ENCODE assay signal across 8 cellular contexts in the genomic region with DNA sequence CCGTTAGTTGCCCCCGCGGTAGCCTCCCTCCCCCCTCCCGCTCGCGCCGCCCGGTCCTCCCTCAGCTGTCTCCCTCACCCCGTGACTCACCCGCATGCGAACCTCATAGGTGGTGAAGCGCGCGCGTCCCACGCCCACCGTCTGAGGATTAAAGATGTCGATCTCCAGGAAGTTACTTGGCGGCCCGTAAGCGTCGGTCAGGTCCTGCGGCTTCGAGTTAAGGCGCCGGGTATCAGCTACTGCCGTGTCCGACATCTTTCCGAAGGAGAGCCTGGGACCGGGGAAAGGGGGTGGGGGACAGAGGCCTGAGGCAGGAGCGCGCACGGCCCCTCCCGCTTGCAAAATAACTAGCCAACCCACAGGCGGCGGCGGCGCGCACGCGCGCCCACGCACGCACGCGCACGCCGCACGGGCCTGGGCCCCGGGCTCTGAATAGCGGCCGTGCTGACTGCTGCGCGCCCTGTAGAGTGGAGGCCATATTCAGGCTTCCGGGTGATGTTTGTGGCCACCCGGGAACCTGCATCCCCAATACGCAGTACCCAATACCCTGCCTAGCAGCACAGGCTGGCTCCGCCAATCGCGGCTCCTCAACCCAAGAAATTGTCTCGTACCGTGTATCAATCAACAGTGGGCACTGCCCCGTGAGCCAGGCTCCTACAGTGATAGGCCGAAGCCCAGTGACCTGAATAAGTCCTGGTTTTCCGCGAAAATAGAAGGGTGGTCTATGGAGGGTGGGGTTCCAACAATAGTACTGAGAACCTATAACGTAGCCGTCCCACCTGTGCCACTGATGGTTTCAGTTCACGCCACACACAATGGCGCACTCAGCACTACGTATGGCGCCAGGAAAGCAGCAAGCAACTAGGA.
DNase-seq lines count a peak whose midpoint lies in the region; ATAC-seq lines count a peak whose summit lies in the region.

A gene (minus strand): TSS at position 283 of the 867 bp plus-strand sequence. CDS start 28 bp downstream, at position 255.

- peak; percentile 92 for ATAC-seq in GM19328 (IDR thresholded peaks at IDR 0.05; ENCODE audit: unreplicated experiment)
- peak; percentile 96 for ATAC-seq in HG03469 (IDR thresholded peaks at IDR 0.05; ENCODE audit: unreplicated experiment)

- peaks cover 0 to 8% (median 0%) of the 10 kb centered on the region in 11 experiments; a peak in 4 of 22 replicates for H3K36me3 ChIP-seq in BLaER1 treated with 17β-estradiol and CSF1 and Interleukin-3, amounts not matched to agents 10 nM and 100 nM

- H3K27ac ChIP-seq in BLaER1 treated with 17β-estradiol and CSF1 and Interleukin-3, amounts not matched to agents 10 nM and 100 nM, result peak within 1 kb of the TSS; percentile 57 to 90 (median 82); a peak in 21 of 22 replicates
- H3K27ac ChIP-seq in cingulate gyrus (ENCODE audit: low read depth, low read length) (peak within 1 kb of the TSS; percentile 84), layer of hippocampus (ENCODE audit: low read depth, low read length) (peak within 1 kb of the TSS; percentile 89)

- DNase-seq in NCI-H526 (lab: John Stamatoyannopoulos, UW), result peak; percentile 91 to 94
- DNase-seq in activated CD4-positive, alpha-beta T cell treated with anti-CD3 and anti-CD28 coated beads for 48 hours, result peak; percentile 90
- peak; percentile 52 to 79 (median 74) for DNase-seq in stimulated activated CD4-positive, alpha-beta T cell treated with anti-CD3 and anti-CD28 coated beads, Interleukin-1b, Interleukin-23, amount 100 ng/mL, for 24 hours (ENCODE audit: low read depth in 4 of 4, low spot score in 1 of 4)

- H3K4me3 ChIP-seq in BLaER1 treated with 17β-estradiol and CSF1 and Interleukin-3, amounts not matched to agents 10 nM and 100 nM, result peak within 1 kb of the TSS; percentile 61 to 75 (median 74)

- peak within 1 kb of the TSS; percentile 68 to 85 (median 82) for H3K9ac ChIP-seq in BLaER1 treated with 17β-estradiol and CSF1 and Interleukin-3, amounts not matched to agents 10 nM and 100 nM

- H3K4me2 ChIP-seq in BLaER1 treated with 17β-estradiol and CSF1 and Interleukin-3, amounts not matched to agents 10 nM and 100 nM, result peak within 1 kb of the TSS; percentile 64 to 85 (median 74)

- H4K20me1 ChIP-seq in BLaER1 treated with 17β-estradiol and CSF1 and Interleukin-3, amounts not matched to agents 10 nM and 100 nM, result peaks cover 0 to 9% (median 5%) of the 10 kb centered on the region in 11 experiments; a peak in 8 of 22 replicates

- H3K9me3 ChIP-seq in BLaER1 treated with 17β-estradiol and CSF1 and Interleukin-3, amounts not matched to agents 10 nM and 100 nM (replicated peaks in 1 of 11), result no peaks in the 10 kb centered on the region

- peaks cover 29 to 64% (median 48%) of the 10 kb centered on the region in 11 experiments; a peak in 21 of 22 replicates for H3K27me3 ChIP-seq in BLaER1 treated with 17β-estradiol and CSF1 and Interleukin-3, amounts not matched to agents 10 nM and 100 nM
- H3K27me3 ChIP-seq in layer of hippocampus (ENCODE audit: control insufficient read depth, insufficient read depth, low read length), result no peaks in the 10 kb centered on the region

- H3K4me1 ChIP-seq in BLaER1 treated with 17β-estradiol and CSF1 and Interleukin-3, amounts not matched to agents 10 nM and 100 nM, result peaks cover 0 to 13% (median 11%) of the 10 kb centered on the region in 10 experiments; a peak in 9 of 20 replicates

Comparison
In these comparisons a context has a peak if more than half of its experiments do, and no peak if none do; other contexts are left out.
1. Peak in every context shown above with its lines: DNase-seq, ATAC-seq, H3K4me3 ChIP-seq and H3K27ac ChIP-seq.